8 cellular contexts compared by ENCODE assay signal in the genomic region with DNA sequence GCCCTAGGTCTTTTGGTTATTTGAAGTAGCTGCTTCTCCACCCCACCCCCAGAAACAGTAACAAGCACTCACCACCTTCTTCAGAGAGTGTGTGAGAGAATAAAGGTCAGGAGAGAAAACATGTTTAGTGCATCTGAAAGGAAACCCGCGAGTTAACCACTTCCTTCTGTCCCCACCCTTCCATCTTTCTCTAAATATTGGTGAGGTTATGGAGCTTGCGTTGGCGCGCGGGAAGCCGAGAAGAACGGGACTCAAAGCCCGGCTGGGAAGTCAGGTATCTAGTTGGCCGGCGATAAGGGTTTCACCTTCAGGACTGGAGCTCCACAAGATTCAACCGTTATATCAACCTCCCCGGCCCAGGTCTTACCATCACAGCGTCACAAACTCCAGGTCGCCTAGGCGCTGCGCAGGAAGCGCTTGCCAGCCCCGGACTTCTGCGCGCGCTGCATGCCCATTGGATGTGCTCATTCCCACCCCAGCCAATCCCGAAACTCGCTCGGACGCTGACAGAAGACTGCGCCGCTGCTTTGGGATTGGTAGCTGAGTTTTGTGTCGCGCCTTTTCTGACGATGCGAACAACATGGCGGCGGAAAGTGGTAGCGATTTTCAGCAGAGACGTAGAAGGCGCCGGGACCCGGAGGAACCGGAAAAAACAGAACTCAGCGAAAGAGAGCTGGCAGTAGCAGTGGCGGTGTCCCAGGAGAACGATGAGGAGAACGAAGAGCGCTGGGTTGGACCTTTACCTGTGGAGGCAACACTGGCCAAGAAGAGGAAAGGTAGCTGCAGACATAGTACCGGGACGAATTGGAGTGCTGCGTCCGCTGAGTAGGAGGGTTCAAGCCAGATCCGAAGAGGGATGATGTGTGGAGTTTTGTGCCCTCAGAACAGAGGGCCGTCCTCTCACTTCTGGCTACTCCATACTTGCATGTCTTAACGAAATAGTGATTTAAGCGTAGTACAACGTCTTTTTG. TPM values are rescaled to one million over a fixed set of nuclear protein-coding genes. Genes with fewer than 3 reads are reported as not detected.
A peak's percentile ranks its signal among the peaks of the same experiment; 100 is the strongest.
DNase-seq lines count a peak whose midpoint lies in the region; ATAC-seq and TF ChIP-seq lines count a peak whose summit lies in the region.

A gene with protein sequence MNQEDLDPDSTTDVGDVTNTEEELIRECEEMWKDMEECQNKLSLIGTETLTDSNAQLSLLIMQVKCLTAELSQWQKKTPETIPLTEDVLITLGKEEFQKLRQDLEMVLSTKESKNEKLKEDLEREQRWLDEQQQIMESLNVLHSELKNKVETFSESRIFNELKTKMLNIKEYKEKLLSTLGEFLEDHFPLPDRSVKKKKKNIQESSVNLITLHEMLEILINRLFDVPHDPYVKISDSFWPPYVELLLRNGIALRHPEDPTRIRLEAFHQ (minus strand): TSS at position 438 of the 971 bp plus-strand sequence. CDS start 8,261 bp downstream, outside the sequence.
Gene PPWD1 (plus strand): TSS at position 566 of the 971 bp plus-strand sequence. CDS start 15 bp downstream, at position 581.

- no peaks in the 10 kb centered on the region for H4K20me1 ChIP-seq in OCI-LY1 (ENCODE audit: insufficient read depth, low read length)

- H3K9me3 ChIP-seq in HUES64 (ENCODE audit: insufficient read depth, low read depth, low read length) (no peaks in the 10 kb centered on the region), OCI-LY1 (ENCODE audit: low read length) (no peaks in the 10 kb centered on the region)

- peaks cover 50% of the 10 kb centered on the region for H3K79me2 ChIP-seq in OCI-LY1 (ENCODE audit: insufficient read depth, low read length)

- peak within 1 kb of the TSS; percentile 96 for H3K27ac Mint-ChIP-seq in Calu3 (ENCODE audit: unreplicated experiment)
- peak within 1 kb of the TSS; percentile 97 for H3K27ac Mint-ChIP-seq in endothelial cell (ENCODE audit: unreplicated experiment)
- peak within 1 kb of the TSS; percentile 99 for H3K27ac Mint-ChIP-seq in mesothelial cell of epicardium

- H3K27ac ChIP-seq in HUES64 (ENCODE audit: low read depth, low read length) (peak within 1 kb of the TSS; percentile 94), OCI-LY1 (ENCODE audit: low read depth, low read length, poor library complexity, severe bottlenecking) (peak within 1 kb of the TSS; percentile 84)

- TF ChIP-seq CTCF in Calu3 (IDR thresholded peaks at IDR 0.05; ENCODE audit: unreplicated experiment) = no peak
- TF ChIP-seq CTCF in OCI-LY1 (IDR thresholded peaks at IDR 0.05; ENCODE audit: low read length) = no peak
- TF ChIP-seq CTCF in endothelial cell (IDR thresholded peaks at IDR 0.05; ENCODE audit: unreplicated experiment) = no peak
- TF ChIP-seq CTCF in mesothelial cell of epicardium (IDR thresholded peaks at IDR 0.05; ENCODE audit: unreplicated experiment) = no peak

- peak within 1 kb of the TSS; percentile 92 for H3K4me2 ChIP-seq in OCI-LY1 (ENCODE audit: low read length)

- H3F3A ChIP-seq in OCI-LY1 (ENCODE audit: insufficient read depth, low read length) = no peaks in the 10 kb centered on the region

- H3K27me3 ChIP-seq in HUES64 (ENCODE audit: insufficient read depth, low read length) = no peaks in the 10 kb centered on the region
- H3K27me3 ChIP-seq in OCI-LY1 (ENCODE audit: insufficient read depth, low read length) = no peaks in the 10 kb centered on the region

- WGBS in HUES64 = under 1% methylated on average over 50 of the region's 54 CpGs

- intact Hi-C loops in Calu3 (cut with micrococcal nuclease; ENCODE audit: unreplicated experiment) = no loop called here

- peak; percentile 99 for ATAC-seq in GM21447 (IDR thresholded peaks at IDR 0.05; ENCODE audit: unreplicated experiment)

- no peaks in the 10 kb centered on the region for H3K9me2 ChIP-seq in OCI-LY1 (ENCODE audit: low read depth, low read length)

- peaks cover 31% of the 10 kb centered on the region for H3K36me3 Mint-ChIP-seq in Calu3 (ENCODE audit: insufficient read depth, unreplicated experiment)
- H3K36me3 Mint-ChIP-seq in endothelial cell (ENCODE audit: low read depth, unreplicated experiment) = no peaks in the 10 kb centered on the region
- H3K36me3 Mint-ChIP-seq in mesothelial cell of epicardium = no peaks in the 10 kb centered on the region

- H3K36me3 ChIP-seq in HUES64 (ENCODE audit: insufficient read depth, low read length) = peaks cover 37% of the 10 kb centered on the region
- peaks cover 41% of the 10 kb centered on the region for H3K36me3 ChIP-seq in OCI-LY1 (ENCODE audit: insufficient read depth, low read length)

- peak within 1 kb of the TSS; percentile 95; the same call in 1 of the 2 replicates for H2AFZ ChIP-seq in OCI-LY1 (ENCODE audit: low read length)

- CTCF ChIA-PET in Calu3 (lab: Charles Lee) = interaction anchor here (0.9 to 1.6 kb wide), 4 partner anchors 12 to 756 kb away, joined by 3 to 5 read pairs (median 4); no protein-coding TSS in a partner anchor

- H3K9ac ChIP-seq in HUES64 (ENCODE audit: low read depth, low read length) (peak within 1 kb of the TSS; percentile 95), OCI-LY1 (ENCODE audit: low read length) (peak within 1 kb of the TSS; percentile 92)

- TSS peak; percentile 63 for BruUV-seq in Calu3 (replicated peaks; lab: Mats Ljungman, UMichigan)

- H3K4me1 ChIP-seq in HUES64 (ENCODE audit: insufficient read depth, low read length) (peaks cover 11% of the 10 kb centered on the region; the same call in 1 of the 2 replicates), OCI-LY1 (ENCODE audit: insufficient read depth, low read length, severe bottlenecking) (peaks cover 39% of the 10 kb centered on the region)

- no peaks in the 10 kb centered on the region for H3K9me3 Mint-ChIP-seq in Calu3 (ENCODE audit: low read depth, unreplicated experiment)
- H3K9me3 Mint-ChIP-seq in endothelial cell (ENCODE audit: unreplicated experiment) = no peaks in the 10 kb centered on the region
- no peaks in the 10 kb centered on the region for H3K9me3 Mint-ChIP-seq in mesothelial cell of epicardium

- H3K27me3 Mint-ChIP-seq in Calu3 (ENCODE audit: unreplicated experiment) (no peaks in the 10 kb centered on the region), endothelial cell (ENCODE audit: unreplicated experiment) (peaks cover 9% of the 10 kb centered on the region), mesothelial cell of epicardium (ENCODE audit: low read depth) (no peaks in the 10 kb centered on the region)

- H3K4me3 ChIP-seq in HUES64 (ENCODE audit: low read length) = peak within 1 kb of the TSS; percentile 88
- peak within 1 kb of the TSS; percentile 87 for H3K4me3 ChIP-seq in OCI-LY1 (ENCODE audit: low read depth, low read length, poor library complexity, severe bottlenecking)

- H3K4me3 Mint-ChIP-seq in Calu3 (ENCODE audit: low read depth, unreplicated experiment) (peak within 1 kb of the TSS; percentile 92), endothelial cell (ENCODE audit: unreplicated experiment) (peak within 1 kb of the TSS; percentile 97), mesothelial cell of epicardium (peak within 1 kb of the TSS; percentile 94)

- DNase-seq in Calu3 (peak; percentile 93), endothelial cell (ENCODE audit: low spot score) (peak; percentile 90), mesothelial cell of epicardium (ENCODE audit: low spot score in 2 of 2, unreplicated experiment in 2 of 2) (peak; percentile 84 to 94)
- DNase-seq in activated CD8-positive, alpha-beta memory T cell treated with anti-CD3 and anti-CD28 coated beads, Interleukin-2, amount 50 U/mL, for 4 hours = peak; percentile 94
- DNase-seq in stimulated activated CD8-positive, alpha-beta memory T cell treated with anti-CD3 and anti-CD28 coated beads, Interleukin-15, amount 100 ng/mL, for 48 hours (ENCODE audit: low read depth in 2 of 2) = peak; percentile 95

- peaks cover 17% of the 10 kb centered on the region for H3K4me1 Mint-ChIP-seq in Calu3 (ENCODE audit: low read depth, unreplicated experiment)
- peaks cover 28% of the 10 kb centered on the region for H3K4me1 Mint-ChIP-seq in endothelial cell (ENCODE audit: unreplicated experiment)
- H3K4me1 Mint-ChIP-seq in mesothelial cell of epicardium = peaks cover 34% of the 10 kb centered on the region

RNA-seq across cellular contexts. Expression of the first gene that starts in this region (rescaled TPM):
- total RNA-seq in Calu3 (2022) (42.7 and 45.2 TPM in 2 replicates), endothelial cell (ENCODE audit: unreplicated experiment) (28.9 TPM), mesothelial cell of epicardium (23.3 to 26.2 TPM (median 25.3 TPM) in 3 replicates)
- 40.4 TPM for polyA plus RNA-seq in HUES64 (2013, experiment 1 of 2)
- 45.1 TPM for polyA plus RNA-seq in HUES64 (2013, experiment 2 of 2)

RNA-seq across cellular contexts. Expression of gene PPWD1, which starts in this region (rescaled TPM):
- 28.0 and 32.5 TPM in 2 replicates for total RNA-seq in Calu3 (2022)
- 34.1 TPM for polyA plus RNA-seq in HUES64 (2013, experiment 1 of 2)
- 30.7 TPM for polyA plus RNA-seq in HUES64 (2013, experiment 2 of 2)
- total RNA-seq in endothelial cell (ENCODE audit: unreplicated experiment) = 44.9 TPM
- 53.3 to 56.8 TPM (median 54.6 TPM) in 3 replicates for total RNA-seq in mesothelial cell of epicardium

Comparison
In these comparisons a context has a peak if more than half of its experiments do, and no peak if none do; other contexts are left out.
1. Peak in every context shown above with its lines: DNase-seq, ATAC-seq, H3K4me3 ChIP-seq and H3K27ac ChIP-seq.